In the genomic region with DNA sequence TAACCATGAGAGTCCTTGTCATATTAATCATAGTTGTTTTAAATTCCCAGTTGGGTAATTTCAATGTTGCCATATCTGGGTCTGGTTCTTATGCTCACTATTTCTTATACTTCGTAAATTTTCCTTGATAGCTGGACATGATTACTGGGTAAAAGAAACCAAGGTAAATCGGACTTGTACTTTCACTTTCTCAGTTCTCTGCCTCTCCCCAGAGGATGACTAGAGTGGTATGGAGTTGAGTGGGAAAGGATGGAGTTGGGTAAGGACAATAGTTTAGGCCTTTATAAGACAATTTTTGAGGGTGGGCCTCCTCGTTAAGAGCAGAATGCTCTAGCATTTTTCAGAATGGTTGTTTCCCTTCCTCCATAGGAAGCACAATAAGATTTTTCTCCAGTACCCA, we compare ENCODE assay signal across 22 cellular contexts.
"Had no signal": no experiment of that assay in that cellular context is flagged by ENCODE, and none has a peak within 500 bp of the region (broad histone marks: within the 10 kb centered on the region; RNA-seq: fewer than 3 reads in every experiment).

No MANE protein-coding gene starts in this region.

- H3K4me1 Mint-ChIP-seq: activated B cell treated with CpG ODN at 0.5 μM for 24 hours; activated naive CD8-positive, alpha-beta T cell treated with anti-CD3 and anti-CD28 coated beads for 36 hours; immature natural killer cell; nephron progenitor cell had no signal

- DNase-seq: activated B cell treated with CpG ODN at 0.5 μM for 24 hours; activated CD4-positive, alpha-beta T cell treated with anti-CD3 and anti-CD28 coated beads for 48 hours; activated CD8-positive, alpha-beta memory T cell treated with anti-CD3 and anti-CD28 coated beads, Interleukin-2, amount 50 U/mL, for 4 hours; activated CD8-positive, alpha-beta T cell treated with anti-CD3 and anti-CD28 coated beads for 36 hours; activated gamma-delta T cell treated with Interleukin-2 at 50 U/mL for 16 hours; activated naive CD8-positive, alpha-beta T cell treated with anti-CD3 and anti-CD28 coated beads for 36 hours; aorta; cerebellar nuclear complex; effector CD8-positive, alpha-beta T cell; head of caudate nucleus; immature natural killer cell; nephron progenitor cell; occipital lobe; right cardiac atrium; small intestine; stimulated activated naive CD8-positive, alpha-beta T cell treated with anti-CD3 and anti-CD28 coated beads, Interleukin-15, Interleukin-2, amounts not matched to agents 100 U/mL and 50 U/mL, for 24 hours; upper lobe of left lung had no signal

- H3K9me3 Mint-ChIP-seq: activated B cell treated with CpG ODN at 0.5 μM for 24 hours; activated CD8-positive, alpha-beta T cell treated with anti-CD3 and anti-CD28 coated beads for 36 hours; activated naive CD8-positive, alpha-beta T cell treated with anti-CD3 and anti-CD28 coated beads for 36 hours; immature natural killer cell; nephron progenitor cell; T-helper 2 cell treated with Interferon-gamma antibody and Interleukin-4, amounts not matched to agents 5 μg/mL and 100 μg/mL, for 36 hours had no signal

- H3K9me3 ChIP-seq: prostate gland, suprapubic skin, upper lobe of left lung had no signal

- H3K27me3 ChIP-seq: suprapubic skin, upper lobe of left lung had no signal

- ATAC-seq: activated CD8-positive, alpha-beta T cell treated with anti-CD3 and anti-CD28 coated beads for 36 hours; right cardiac atrium; stimulated activated naive CD8-positive, alpha-beta T cell treated with anti-CD3 and anti-CD28 coated beads, Interleukin-15, Interleukin-2, amounts not matched to agents 100 U/mL and 50 U/mL, for 24 hours had no signal

- H3K27ac ChIP-seq: prostate gland, suprapubic skin, upper lobe of left lung had no signal

- H3K36me3 ChIP-seq: prostate gland, suprapubic skin, upper lobe of left lung had no signal

- H3K36me3 Mint-ChIP-seq: activated naive CD8-positive, alpha-beta T cell treated with anti-CD3 and anti-CD28 coated beads for 36 hours; mesothelial cell of epicardium had no signal

- FAIRE-seq: frontal cortex, small intestine had no signal

- H3K4me3 Mint-ChIP-seq: activated B cell treated with CpG ODN at 0.5 μM for 24 hours; activated CD8-positive, alpha-beta T cell treated with anti-CD3 and anti-CD28 coated beads for 36 hours; activated naive CD8-positive, alpha-beta T cell treated with anti-CD3 and anti-CD28 coated beads for 36 hours; mesothelial cell of epicardium; nephron progenitor cell; T-helper 2 cell treated with Interferon-gamma antibody and Interleukin-4, amounts not matched to agents 5 μg/mL and 100 μg/mL, for 36 hours had no signal

- H3K27me3 Mint-ChIP-seq: activated B cell treated with CpG ODN at 0.5 μM for 24 hours; activated CD8-positive, alpha-beta T cell treated with anti-CD3 and anti-CD28 coated beads for 36 hours; activated naive CD8-positive, alpha-beta T cell treated with anti-CD3 and anti-CD28 coated beads for 36 hours had no signal

- H3K4me3 ChIP-seq: prostate gland, suprapubic skin, upper lobe of left lung had no signal

- H3K27ac Mint-ChIP-seq: activated B cell treated with CpG ODN at 0.5 μM for 24 hours; activated CD8-positive, alpha-beta T cell treated with anti-CD3 and anti-CD28 coated beads for 36 hours; activated naive CD8-positive, alpha-beta T cell treated with anti-CD3 and anti-CD28 coated beads for 36 hours; immature natural killer cell; nephron progenitor cell; T-helper 2 cell treated with Interferon-gamma antibody and Interleukin-4, amounts not matched to agents 5 μg/mL and 100 μg/mL, for 36 hours had no signal

- H3K4me1 ChIP-seq: prostate gland, suprapubic skin, upper lobe of left lung had no signal
